Comparison of ENCODE assay signal across 15 cellular contexts in genomic region chr7:26182283-26182682, GRCh38. TPM values are rescaled to one million over a fixed set of nuclear protein-coding genes. Genes with fewer than 3 reads are reported as not detected.
DNase-seq lines count a peak whose midpoint lies in the region; ATAC-seq and TF ChIP-seq lines count a peak whose summit lies in the region.
"Had no signal": no experiment of that assay in that cellular context is flagged by ENCODE, and none has a peak within 500 bp of the region (broad histone marks: within the 10 kb centered on the region; RNA-seq: fewer than 3 reads in every experiment).

No MANE protein-coding gene starts in this region.

- H3K27ac ChIP-seq in GM23338 (ENCODE audit: low read depth): peak overlapping the region; percentile 68
- H3K27ac ChIP-seq: left lung had no signal

- POLR2A ChIA-PET in WTC11 (lab: Charles Lee): interaction anchor here (1.1 to 1.8 kb wide), 2 partner anchors 9 to 81 kb away, joined by 4 to 5 read pairs; no protein-coding TSS in a partner anchor

- H3K9me3 Mint-ChIP-seq in GM23338: peaks cover 9% of the 10 kb centered on the region; the same call in 2 of the 3 replicates
- H3K9me3 Mint-ChIP-seq in WTC11: 0 out of 2 replicates have a peak, but pooled peaks cover 1% of the 10 kb centered on the region
- H3K9me3 Mint-ChIP-seq in stimulated activated memory B cell treated with anti-CD40 and anti-IgM and Interleukin-4, amounts not matched to agents 10 μg/mL and 1 μg/mL and 100 μg/mL, for 72 hours: no peaks in the 10 kb centered on the region

- CTCF ChIA-PET in WTC11 (lab: Charles Lee): interaction anchor here (1.7 to 2.1 kb wide), 4 partner anchors 92 to 290 kb away, joined by 5 to 14 read pairs (median 8); no protein-coding TSS in a partner anchor

- peaks cover 9% of the 10 kb centered on the region for H4K20me1 ChIP-seq in GM23338 (replicated peaks; ENCODE audit: insufficient read depth)

- no peaks in the 10 kb centered on the region for H3K9me2 ChIP-seq in GM23338 (ENCODE audit: insufficient read depth)

- no peak for ATAC-seq in GM23338
- ATAC-seq in WTC11: no peak
- ATAC-seq in left lobe of liver: peak; percentile 13
- ATAC-seq in stimulated activated memory B cell treated with anti-CD40 and anti-IgM and Interleukin-4, amounts not matched to agents 10 μg/mL and 1 μg/mL and 100 μg/mL, for 72 hours: no peak
- ATAC-seq: left lung had no signal

- DNase-seq in DMS53 (lab: John Stamatoyannopoulos, UW): peak; percentile 41
- DNase-seq in DMS53 treated with DMSO at 0.1 percent for 48 hours (lab: John Stamatoyannopoulos, UW; ENCODE audit: unreplicated experiment): no peak
- DNase-seq in GM23338 (ENCODE audit: low spot score): no peak
- DNase-seq in WTC11 (ENCODE audit: low spot score): no peak
- peak; percentile 66 for DNase-seq in left lobe of liver (ENCODE audit: low spot score)
- no peak for DNase-seq in KBM-7
- DNase-seq in SW 1271 (lab: John Stamatoyannopoulos, UW): no peak
- DNase-seq: 8988T; CD4-positive, alpha-beta memory T cell; esophagus squamous epithelium; hypothalamus; left lung; NCI-H2081; stimulated activated naive CD4-positive, alpha-beta T cell treated with Interleukin-2 at 50 U/mL for 16 hours had no signal

- H3K4me1 ChIP-seq in GM23338 (ENCODE audit: insufficient read depth): peaks cover 4% of the 10 kb centered on the region; the same call in 1 of the 2 replicates

- H3K27ac Mint-ChIP-seq in GM23338 (0 out of 2 replicates have a peak overlapping the region, but pooled peaks have one; percentile 30), WTC11 (peak overlapping the region; percentile 47)
- no peak overlapping the region for H3K27ac Mint-ChIP-seq in stimulated activated memory B cell treated with anti-CD40 and anti-IgM and Interleukin-4, amounts not matched to agents 10 μg/mL and 1 μg/mL and 100 μg/mL, for 72 hours

- H3K79me2 ChIP-seq in GM23338 (replicated peaks; ENCODE audit: insufficient read depth): peaks cover 14% of the 10 kb centered on the region; the same call in 1 of the 2 replicates

- peaks cover 84% of the 10 kb centered on the region for H3K36me3 Mint-ChIP-seq in GM23338 (ENCODE audit: low read depth)
- peaks cover 63% of the 10 kb centered on the region for H3K36me3 Mint-ChIP-seq in WTC11
- H3K36me3 Mint-ChIP-seq in stimulated activated memory B cell treated with anti-CD40 and anti-IgM and Interleukin-4, amounts not matched to agents 10 μg/mL and 1 μg/mL and 100 μg/mL, for 72 hours: peaks cover 10% of the 10 kb centered on the region

- H3K27me3 Mint-ChIP-seq in GM23338 (ENCODE audit: insufficient read depth, low read depth, poor library complexity) (peaks cover 44% of the 10 kb centered on the region), WTC11 (ENCODE audit: low read depth) (no peaks in the 10 kb centered on the region)
- H3K27me3 Mint-ChIP-seq in stimulated activated memory B cell treated with anti-CD40 and anti-IgM and Interleukin-4, amounts not matched to agents 10 μg/mL and 1 μg/mL and 100 μg/mL, for 72 hours: no peaks in the 10 kb centered on the region
- H3K27me3 Mint-ChIP-seq: CD4-positive, alpha-beta memory T cell had no signal

- no peak for TF ChIP-seq CTCF in GM23338 (conservative IDR thresholded peaks at IDR 0.05; ENCODE audit: low read depth in 2 of 2)
- TF ChIP-seq CTCF in WTC11 (IDR thresholded peaks at IDR 0.05): no peak

- no peaks in the 10 kb centered on the region for H3K27me3 ChIP-seq in GM23338 (ENCODE audit: insufficient read depth)
- H3K27me3 ChIP-seq: esophagus squamous epithelium, left lung had no signal

- H3F3A ChIP-seq in GM23338 (replicated peaks; ENCODE audit: low read depth): peaks cover 40% of the 10 kb centered on the region

- no peak overlapping the region for H3K4me2 ChIP-seq in GM23338

- H3K36me3 ChIP-seq in GM23338 (ENCODE audit: insufficient read depth): peaks cover 6% of the 10 kb centered on the region; the same call in 1 of the 2 replicates

- no peak overlapping the region for H3K4me3 Mint-ChIP-seq in GM23338
- no peak overlapping the region for H3K4me3 Mint-ChIP-seq in WTC11
- H3K4me3 Mint-ChIP-seq in stimulated activated memory B cell treated with anti-CD40 and anti-IgM and Interleukin-4, amounts not matched to agents 10 μg/mL and 1 μg/mL and 100 μg/mL, for 72 hours: no peak overlapping the region
- H3K4me3 Mint-ChIP-seq: CD4-positive, alpha-beta memory T cell had no signal

- in situ Hi-C loops in KBM-7 (cut with MboI; ENCODE audit: low pct_unique_long_range_greater_than_20kb, low sequenced_read_pairs): no loop called here

- H3K4me3 ChIP-seq in GM23338: no peak overlapping the region
- H3K4me3 ChIP-seq: esophagus squamous epithelium, left lung had no signal

- H2AFZ ChIP-seq in GM23338: no peak overlapping the region

- H3K4me1 Mint-ChIP-seq in GM23338 (peaks cover 48% of the 10 kb centered on the region), WTC11 (peaks cover 37% of the 10 kb centered on the region)
- H3K4me1 Mint-ChIP-seq in stimulated activated memory B cell treated with anti-CD40 and anti-IgM and Interleukin-4, amounts not matched to agents 10 μg/mL and 1 μg/mL and 100 μg/mL, for 72 hours: peaks cover 46% of the 10 kb centered on the region

TF ChIP-seq in GM23338, 12 proteins besides CTCF, POLR2A, EP300 and RAD21:
- TF ChIP-seq JUNB (IDR thresholded peaks at IDR 0.05; ENCODE audit: unreplicated experiment) (no peak), NANOG (IDR thresholded peaks at IDR 0.05; ENCODE audit: borderline replicate concordance) (no peak), ZNF331 (CRISPR knock-in tag; IDR thresholded peaks at IDR 0.05; ENCODE audit: low read depth) (no peak), ZNF114 (CRISPR knock-in tag; IDR thresholded peaks at IDR 0.05) (no peak)
- TF ChIP-seq, protein P1, sequence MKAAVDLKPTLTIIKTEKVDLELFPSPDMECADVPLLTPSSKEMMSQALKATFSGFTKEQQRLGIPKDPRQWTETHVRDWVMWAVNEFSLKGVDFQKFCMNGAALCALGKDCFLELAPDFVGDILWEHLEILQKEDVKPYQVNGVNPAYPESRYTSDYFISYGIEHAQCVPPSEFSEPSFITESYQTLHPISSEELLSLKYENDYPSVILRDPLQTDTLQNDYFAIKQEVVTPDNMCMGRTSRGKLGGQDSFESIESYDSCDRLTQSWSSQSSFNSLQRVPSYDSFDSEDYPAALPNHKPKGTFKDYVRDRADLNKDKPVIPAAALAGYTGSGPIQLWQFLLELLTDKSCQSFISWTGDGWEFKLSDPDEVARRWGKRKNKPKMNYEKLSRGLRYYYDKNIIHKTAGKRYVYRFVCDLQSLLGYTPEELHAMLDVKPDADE (IDR thresholded peaks at IDR 0.05): no peak
TF ChIP-seq in GM23338: peak in this region for 0.

TF ChIP-seq in WTC11, 78 proteins besides CTCF, POLR2A, EP300 and RAD21 (continues in another document):
- TF ChIP-seq ZNF416 (CRISPR knock-in tag; IDR thresholded peaks at IDR 0.05) (no peak), CDX4 (CRISPR knock-in tag; IDR thresholded peaks at IDR 0.05; ENCODE audit: borderline replicate concordance) (no peak), ATF1 (CRISPR knock-in tag; IDR thresholded peaks at IDR 0.05) (no peak), STAT6 (CRISPR knock-in tag; conservative IDR thresholded peaks at IDR 0.05; ENCODE audit: low read depth) (no peak), FOXP1 (CRISPR knock-in tag; IDR thresholded peaks at IDR 0.05; ENCODE audit: borderline replicate concordance) (no peak), TP53 (CRISPR knock-in tag; IDR thresholded peaks at IDR 0.05) (no peak)
- TF ChIP-seq, protein P2, sequence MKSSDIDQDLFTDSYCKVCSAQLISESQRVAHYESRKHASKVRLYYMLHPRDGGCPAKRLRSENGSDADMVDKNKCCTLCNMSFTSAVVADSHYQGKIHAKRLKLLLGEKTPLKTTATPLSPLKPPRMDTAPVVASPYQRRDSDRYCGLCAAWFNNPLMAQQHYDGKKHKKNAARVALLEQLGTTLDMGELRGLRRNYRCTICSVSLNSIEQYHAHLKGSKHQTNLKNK (CRISPR knock-in tag; IDR thresholded peaks at IDR 0.05): no peak

RNA-seq across cellular contexts. Expression of gene HNRNPA2B1, which starts 18.3 kb away (rescaled TPM):
- total RNA-seq in GM23338 (2014; rRNA removed; shearing (Covaris generic)): 598 and 602 TPM in 2 replicates
- polyA plus RNA-seq in GM23338 (2016; fragmentation: Nextera tagmentation; extraction: Ambion mirVana): 1,534 and 1,577 TPM in 2 replicates
- total RNA-seq in WTC11 (2021) (1,081 to 1,101 TPM (median 1,097 TPM) in 3 replicates), left lobe of liver (161 TPM)

RNA-seq across cellular contexts. Expression of gene CBX3, which starts 19.3 kb away (rescaled TPM):
- 249 and 272 TPM in 2 replicates for total RNA-seq in GM23338 (2014; rRNA removed; shearing (Covaris generic))
- polyA plus RNA-seq in GM23338 (2016; fragmentation: Nextera tagmentation; extraction: Ambion mirVana): 226 and 236 TPM in 2 replicates
- total RNA-seq in WTC11 (2021) (204 to 232 TPM (median 213 TPM) in 3 replicates), left lobe of liver (24.7 TPM)

RNA-seq across cellular contexts. Expression of gene NFE2L3, which starts 30.3 kb away (rescaled TPM):
- 129 and 142 TPM in 2 replicates for total RNA-seq in GM23338 (2014; rRNA removed; shearing (Covaris generic))
- polyA plus RNA-seq in GM23338 (2016; fragmentation: Nextera tagmentation; extraction: Ambion mirVana): 62.0 and 66.4 TPM in 2 replicates
- 66.8 to 68.6 TPM (median 68.5 TPM) in 3 replicates for total RNA-seq in WTC11 (2021)
- total RNA-seq in left lobe of liver: 0.45 TPM

Comparison
In these comparisons a context has a peak if more than half of its experiments do, and no peak if none do; other contexts are left out.
1. DNase-seq: peak in DMS53 (single experiment) and left lobe of liver (single experiment); none in DMS53 treated with DMSO at 0.1 percent for 48 hours (single experiment), GM23338 (single experiment), WTC11 (single experiment), KBM-7 (single experiment) and SW 1271 (0 of 2).
2. RNA of gene NFE2L3, which starts 30.3 kb away (total RNA-seq): 129 to 142 TPM in GM23338 and 66.8 to 68.6 TPM in WTC11; 0.45 TPM in left lobe of liver (single experiment); every median in the first group is over 10 times any median in the second.